ENCODE assay signal across 27 cellular contexts in genomic region chr15:89041507-89041906, GRCh38. TPM values are rescaled to one million over a fixed set of nuclear protein-coding genes. Genes with fewer than 3 reads are reported as not detected.
A peak's percentile ranks its signal among the peaks of the same experiment; 100 is the strongest.
DNase-seq lines count a peak whose midpoint lies in the region; ATAC-seq, FAIRE-seq and TF ChIP-seq lines count a peak whose summit lies in the region.
"Had no signal": no experiment of that assay in that cellular context is flagged by ENCODE, and none has a peak within 500 bp of the region (broad histone marks: within the 10 kb centered on the region; RNA-seq: fewer than 3 reads in every experiment).

No MANE protein-coding gene starts in this region.

- ATAC-seq in HepG2 (peak; percentile 41; the same call in 2 of the 3 replicates), right lobe of liver (no peak)
- ATAC-seq: effector memory CD8-positive, alpha-beta T cell; left lung; stimulated activated memory B cell treated with anti-CD40 and anti-IgM and Interleukin-4, amounts not matched to agents 10 μg/mL and 1 μg/mL and 100 μg/mL, for 72 hours had no signal

- TF ChIP-seq EP300 in HepG2 (IDR thresholded peaks at IDR 0.05; ENCODE audit: low read depth in 2 of 2, low read length in 2 of 2) (no peak), HepG2 (CRISPR knock-in tag; IDR thresholded peaks at IDR 0.05; ENCODE audit: borderline replicate concordance) (no peak)

- DNase-seq in HepG2 (ENCODE audit: low spot score): no peak
- DNase-seq in right lobe of liver: no peak
- DNase-seq in ascending aorta (ENCODE audit: low spot score in 2 of 2): peak in 1 of 2 donors; percentile 62
- DNase-seq in osteocyte (ENCODE audit: extremely low spot score, unreplicated experiment): peak; percentile 53
- no peak for DNase-seq in D721Med (ENCODE audit: insufficient read length, low spot score)
- DNase-seq in GM19239 (ENCODE audit: insufficient read length, low spot score): no peak
- no peak for DNase-seq in NCI-H2029 (lab: John Stamatoyannopoulos, UW)
- DNase-seq in activated naive CD4-positive, alpha-beta T cell treated with anti-CD3 and anti-CD28 coated beads, Interleukin-2, amount 10 ng/mL, durations not matched to agents 7 days and 5 days: no peak
- DNase-seq: activated CD4-positive, alpha-beta T cell treated with anti-CD3 and anti-CD28 coated beads for 4 hours; activated CD8-positive, alpha-beta memory T cell treated with anti-CD3 and anti-CD28 coated beads for 24 hours; activated gamma-delta T cell treated with Interleukin-2 at 50 U/mL for 16 hours; activated T-cell treated with anti-CD3 and anti-CD28 coated beads, Interleukin-2, amount 50 U/mL, for 1 hour; colonic mucosa; DMS79 treated with DMSO at 0.1 percent for 48 hours; effector memory CD8-positive, alpha-beta T cell; gastrocnemius medialis; hippocampal formation; left lung; naive B cell; NCI-H1105; NCI-H2081; SIG-M5; stimulated activated CD4-positive, alpha-beta T cell treated with anti-CD3 and anti-CD28 coated beads, Interleukin-4, amount 100 ng/mL, for 1 hour had no signal

- H3K27me3 Mint-ChIP-seq in osteocyte (ENCODE audit: unreplicated experiment): peaks cover 24% of the 10 kb centered on the region
- H3K27me3 Mint-ChIP-seq in activated naive CD4-positive, alpha-beta T cell treated with anti-CD3 and anti-CD28 coated beads, Interleukin-2, amount 10 ng/mL, durations not matched to agents 7 days and 5 days: peaks cover 35% of the 10 kb centered on the region

- H3K4me1 ChIP-seq in HepG2 (ENCODE audit: insufficient read depth, low read length): no peaks in the 10 kb centered on the region
- no peaks in the 10 kb centered on the region for H3K4me1 ChIP-seq in right lobe of liver
- peaks cover 2 to 20% of the 10 kb centered on the region in 2 donors for H3K4me1 ChIP-seq in ascending aorta
- H3K4me1 ChIP-seq: colonic mucosa, gastrocnemius medialis, left lung, testis had no signal

- TF ChIP-seq POLR2A in HepG2 (IDR thresholded peaks at IDR 0.05; ENCODE audit: insufficient read depth in 1 of 2, low read depth in 2 of 2, low read length in 2 of 2) (no peak), right lobe of liver (IDR thresholded peaks at IDR 0.05) (no peak)

- intact Hi-C loops in HepG2 (cut with micrococcal nuclease; ENCODE audit: unreplicated experiment): no loop called here
- intact Hi-C loops in right lobe of liver (cut with DNase I): no loop called here
- intact Hi-C loops in ascending aorta (cut with DNase I): loop anchor here (2.0 kb wide), 1 partner anchor 15 kb away; no protein-coding TSS in a partner anchor

- CTCF ChIA-PET in HepG2 (lab: Yijun Ruan, JAX; ENCODE audit: low intra/inter-chr PET ratio, low total read pairs): no interaction called here
- CTCF ChIA-PET in activated naive CD4-positive, alpha-beta T cell treated with anti-CD3 and anti-CD28 coated beads, Interleukin-2, amount 10 ng/mL, durations not matched to agents 7 days and 5 days (lab: Charles Lee): interaction anchor here (1.7 kb wide), 1 partner anchor 137 kb away, joined by 4 read pairs; no protein-coding TSS in a partner anchor

- POLR2A ChIA-PET in HepG2 (lab: Yijun Ruan, JAX): no interaction called here

- no peak overlapping the region for H3K27ac Mint-ChIP-seq in osteocyte (ENCODE audit: unreplicated experiment)
- H3K27ac Mint-ChIP-seq in activated naive CD4-positive, alpha-beta T cell treated with anti-CD3 and anti-CD28 coated beads, Interleukin-2, amount 10 ng/mL, durations not matched to agents 7 days and 5 days: no peak overlapping the region
- H3K27ac Mint-ChIP-seq: effector memory CD8-positive, alpha-beta T cell; naive B cell; stimulated activated memory B cell treated with anti-CD40 and anti-IgM and Interleukin-4, amounts not matched to agents 10 μg/mL and 1 μg/mL and 100 μg/mL, for 72 hours; T-helper 1 cell treated with Interleukin-12 subunit alpha and Interleukin-12 subunit beta and Interleukin-4 antibody, amounts not matched to agents 30 μg/mL and 1 μg/mL, for 36 hours had no signal

- in situ Hi-C loops in HepG2 (cut with HindIII; ENCODE audit: extremely low pct_ligation_motif_present, low pct_unique_long_range_greater_than_20kb): no loop called here

- no peak overlapping the region for H3K4me3 ChIP-seq in HepG2 (replicated peaks in 1 of 3; ENCODE audit: insufficient read depth in 1 of 3, low read depth in 2 of 3, low read length in 3 of 3)
- no peak overlapping the region for H3K4me3 ChIP-seq in right lobe of liver
- H3K4me3 ChIP-seq in ascending aorta: peak overlapping the region; percentile 6 to 20
- H3K4me3 ChIP-seq: colonic mucosa, gastrocnemius medialis, left lung had no signal

- 33% methylated on average over 4 of the region's 5 CpGs for WGBS in HepG2 (ENCODE audit: low lambda C conversion rate)
- 49% methylated on average over 2 of the region's 5 CpGs for WGBS in right lobe of liver (ENCODE audit: insufficient coverage, low coverage, low lambda C conversion rate, missing lambda C conversion rate)

- TF ChIP-seq CTCF in HepG2 (CRISPR knock-in tag; IDR thresholded peaks at IDR 0.05): no peak
- TF ChIP-seq CTCF in right lobe of liver (IDR thresholded peaks at IDR 0.05): no peak
- no peak for TF ChIP-seq CTCF in ascending aorta (IDR thresholded peaks at IDR 0.05)
- no peak for TF ChIP-seq CTCF in osteocyte (IDR thresholded peaks at IDR 0.05)
- TF ChIP-seq CTCF in D721Med (IDR thresholded peaks at IDR 0.05; ENCODE audit: insufficient read depth, missing control alignments): no peak

- H3K9me3 Mint-ChIP-seq in osteocyte (ENCODE audit: unreplicated experiment): no peaks in the 10 kb centered on the region
- peaks cover 1% of the 10 kb centered on the region for H3K9me3 Mint-ChIP-seq in activated naive CD4-positive, alpha-beta T cell treated with anti-CD3 and anti-CD28 coated beads, Interleukin-2, amount 10 ng/mL, durations not matched to agents 7 days and 5 days
- H3K9me3 Mint-ChIP-seq: effector memory CD8-positive, alpha-beta T cell; T-helper 1 cell treated with Interleukin-12 subunit alpha and Interleukin-12 subunit beta and Interleukin-4 antibody, amounts not matched to agents 30 μg/mL and 1 μg/mL, for 36 hours had no signal

- H3K36me3 Mint-ChIP-seq in osteocyte (ENCODE audit: unreplicated experiment): peaks cover 2% of the 10 kb centered on the region
- peaks cover 3% of the 10 kb centered on the region for H3K36me3 Mint-ChIP-seq in activated naive CD4-positive, alpha-beta T cell treated with anti-CD3 and anti-CD28 coated beads, Interleukin-2, amount 10 ng/mL, durations not matched to agents 7 days and 5 days
- H3K36me3 Mint-ChIP-seq: naive B cell; stimulated activated memory B cell treated with anti-CD40 and anti-IgM and Interleukin-4, amounts not matched to agents 10 μg/mL and 1 μg/mL and 100 μg/mL, for 72 hours had no signal

- no peaks in the 10 kb centered on the region for H3K79me2 ChIP-seq in HepG2 (ENCODE audit: insufficient read depth, low read length)

- H3K4me3 Mint-ChIP-seq in osteocyte (ENCODE audit: unreplicated experiment): no peak overlapping the region
- no peak overlapping the region for H3K4me3 Mint-ChIP-seq in activated naive CD4-positive, alpha-beta T cell treated with anti-CD3 and anti-CD28 coated beads, Interleukin-2, amount 10 ng/mL, durations not matched to agents 7 days and 5 days
- H3K4me3 Mint-ChIP-seq: effector memory CD8-positive, alpha-beta T cell; naive B cell; stimulated activated memory B cell treated with anti-CD40 and anti-IgM and Interleukin-4, amounts not matched to agents 10 μg/mL and 1 μg/mL and 100 μg/mL, for 72 hours; T-helper 1 cell treated with Interleukin-12 subunit alpha and Interleukin-12 subunit beta and Interleukin-4 antibody, amounts not matched to agents 30 μg/mL and 1 μg/mL, for 36 hours had no signal

- FAIRE-seq in HepG2 (lab: Jason Lieb, UNC) (no peak), D721Med (lab: Jason Lieb, UNC) (no peak), GM19239 (lab: Jason Lieb, UNC) (no peak)
- FAIRE-seq: A204.1 had no signal

- H3K9ac ChIP-seq in HepG2 (ENCODE audit: insufficient read depth, low read depth, low read length): no peak overlapping the region

- peaks cover 0 to 8% of the 10 kb centered on the region in 2 experiments; a peak in 3 of 5 replicates for H3K27me3 ChIP-seq in HepG2 (ENCODE audit: control insufficient read depth in 1 of 2, insufficient read depth in 2 of 2, low read length in 2 of 2)
- H3K27me3 ChIP-seq in right lobe of liver: no peaks in the 10 kb centered on the region
- H3K27me3 ChIP-seq in ascending aorta: no peaks in the 10 kb centered on the region
- H3K27me3 ChIP-seq: colonic mucosa, gastrocnemius medialis, testis had no signal

- H3K9me3 ChIP-seq in HepG2 (ENCODE audit: low read length) (no peaks in the 10 kb centered on the region), right lobe of liver (no peaks in the 10 kb centered on the region), ascending aorta (no peaks in the 10 kb centered on the region)
- H3K9me3 ChIP-seq: colonic mucosa, gastrocnemius medialis, left lung, testis had no signal

- peaks cover 8% of the 10 kb centered on the region for H3K4me1 Mint-ChIP-seq in osteocyte (ENCODE audit: unreplicated experiment)
- no peaks in the 10 kb centered on the region for H3K4me1 Mint-ChIP-seq in activated naive CD4-positive, alpha-beta T cell treated with anti-CD3 and anti-CD28 coated beads, Interleukin-2, amount 10 ng/mL, durations not matched to agents 7 days and 5 days
- H3K4me1 Mint-ChIP-seq: naive B cell; stimulated activated memory B cell treated with anti-CD40 and anti-IgM and Interleukin-4, amounts not matched to agents 10 μg/mL and 1 μg/mL and 100 μg/mL, for 72 hours had no signal

- H3K4me2 ChIP-seq in HepG2 (ENCODE audit: low read depth, low read length): no peak overlapping the region

- no peak overlapping the region for H2AFZ ChIP-seq in HepG2 (ENCODE audit: low read length)

- no peaks in the 10 kb centered on the region for H3K36me3 ChIP-seq in HepG2 (replicated peaks in 1 of 2; ENCODE audit: control insufficient read depth in 1 of 2, insufficient read depth in 2 of 2, low read length in 2 of 2)
- no peaks in the 10 kb centered on the region for H3K36me3 ChIP-seq in right lobe of liver
- no peaks in the 10 kb centered on the region for H3K36me3 ChIP-seq in ascending aorta
- H3K36me3 ChIP-seq: colonic mucosa, gastrocnemius medialis, left lung had no signal

- H4K20me1 ChIP-seq in HepG2 (ENCODE audit: insufficient read depth, low read length): no peaks in the 10 kb centered on the region

- BruUV-seq in HepG2 (replicated peaks; lab: Mats Ljungman, UMichigan): no TSS peak

- no peak for TF ChIP-seq RAD21 in HepG2 (CRISPR knock-in tag; IDR thresholded peaks at IDR 0.05)

- H3K27ac ChIP-seq in HepG2 (ENCODE audit: extremely low read length, insufficient read depth, low read length) (no peak overlapping the region), right lobe of liver (no peak overlapping the region), ascending aorta (peak overlapping the region; percentile 59 to 82)
- H3K27ac ChIP-seq: colonic mucosa, gastrocnemius medialis, left lung, testis had no signal

RNA-seq across cellular contexts. Expression of gene ABHD2, which starts 46.7 kb away (rescaled TPM):
- total RNA-seq in HepG2 (2016; rRNA removed; fragmentation: Illumina TruSeq; extraction: Trizol): 12.2 and 22.4 TPM in 2 replicates
- total RNA-seq in HepG2 (2016; cell fraction: cytosol; rRNA removed; fragmentation: Illumina TruSeq; extraction: Trizol; ENCODE audit: low read depth): 15.9 and 19.0 TPM in 2 replicates
- total RNA-seq in HepG2 (2016; cell fraction: insoluble cytoplasmic fraction; rRNA removed; fragmentation: Illumina TruSeq; extraction: Trizol): 10.3 and 18.8 TPM in 2 replicates
- 6.0 and 7.4 TPM in 2 replicates for total RNA-seq in HepG2 (2016; cell fraction: membrane; rRNA removed; fragmentation: Illumina TruSeq; extraction: Trizol)
- total RNA-seq in HepG2 (2016; cell fraction: nucleus; rRNA removed; fragmentation: Illumina TruSeq; extraction: Trizol): 23.2 and 26.5 TPM in 2 replicates
- 14.8 and 16.9 TPM in 2 replicates for polyA plus RNA-seq in HepG2 (2011; rRNA removed)
- polyA plus RNA-seq in HepG2 (2011; cell fraction: cytosol; rRNA removed): 11.8 and 13.6 TPM in 2 replicates
- 11.3 and 12.7 TPM in 2 replicates for polyA plus RNA-seq in HepG2 (2011; cell fraction: nucleus; rRNA removed)
- 11.9 and 13.1 TPM in 2 replicates for polyA plus RNA-seq in HepG2 (2012)
- 0.63 and 1.1 TPM in 2 replicates for polyA plus RNA-seq in HepG2 (2016; cell fraction: cytosol; fragmentation: Illumina TruSeq; extraction: Trizol; ENCODE audit: low read depth)
- 5.3 and 6.4 TPM in 2 replicates for polyA plus RNA-seq in HepG2 (2016; cell fraction: insoluble cytoplasmic fraction; fragmentation: Illumina TruSeq; extraction: Trizol; ENCODE audit: low read depth)
- polyA plus RNA-seq in HepG2 (2016; cell fraction: membrane; fragmentation: Illumina TruSeq; extraction: Trizol; ENCODE audit: low read depth): 0.93 and 1.0 TPM in 2 replicates
- polyA plus RNA-seq in HepG2 (2016; cell fraction: nucleus; fragmentation: Illumina TruSeq; extraction: Trizol; ENCODE audit: insufficient read depth, low read depth): 12.2 and 14.4 TPM in 2 replicates
- 91.3 and 104 TPM in 2 replicates for polyA minus RNA-seq in HepG2 (2011; rRNA and poly(A)+ RNA removed; ENCODE audit: low replicate concordance)
- polyA minus RNA-seq in HepG2 (2011; cell fraction: cytosol; rRNA and poly(A)+ RNA removed): 14.3 and 22.4 TPM in 2 replicates
- polyA minus RNA-seq in HepG2 (2011; cell fraction: nucleus; rRNA and poly(A)+ RNA removed): 20.5 and 26.2 TPM in 2 replicates
- total RNA-seq in right lobe of liver: 100 to 1,000 TPM; 136 to 392 (median 315) TPM
- total RNA-seq in ascending aorta: 228 TPM
- total RNA-seq in osteocyte: 85.7 and 92.2 TPM in 2 replicates

Comparison
In these comparisons a context has a peak if more than half of its experiments do, and no peak if none do; other contexts are left out.
1. H3K27ac ChIP-seq: peak in ascending aorta (2 of 2); none in HepG2 (single experiment) and right lobe of liver (0 of 3).
2. H3K4me3 ChIP-seq: peak in ascending aorta (2 of 2); none in HepG2 (0 of 3) and right lobe of liver (0 of 3).